18 cellular contexts compared by ENCODE assay signal in the genomic region with DNA sequence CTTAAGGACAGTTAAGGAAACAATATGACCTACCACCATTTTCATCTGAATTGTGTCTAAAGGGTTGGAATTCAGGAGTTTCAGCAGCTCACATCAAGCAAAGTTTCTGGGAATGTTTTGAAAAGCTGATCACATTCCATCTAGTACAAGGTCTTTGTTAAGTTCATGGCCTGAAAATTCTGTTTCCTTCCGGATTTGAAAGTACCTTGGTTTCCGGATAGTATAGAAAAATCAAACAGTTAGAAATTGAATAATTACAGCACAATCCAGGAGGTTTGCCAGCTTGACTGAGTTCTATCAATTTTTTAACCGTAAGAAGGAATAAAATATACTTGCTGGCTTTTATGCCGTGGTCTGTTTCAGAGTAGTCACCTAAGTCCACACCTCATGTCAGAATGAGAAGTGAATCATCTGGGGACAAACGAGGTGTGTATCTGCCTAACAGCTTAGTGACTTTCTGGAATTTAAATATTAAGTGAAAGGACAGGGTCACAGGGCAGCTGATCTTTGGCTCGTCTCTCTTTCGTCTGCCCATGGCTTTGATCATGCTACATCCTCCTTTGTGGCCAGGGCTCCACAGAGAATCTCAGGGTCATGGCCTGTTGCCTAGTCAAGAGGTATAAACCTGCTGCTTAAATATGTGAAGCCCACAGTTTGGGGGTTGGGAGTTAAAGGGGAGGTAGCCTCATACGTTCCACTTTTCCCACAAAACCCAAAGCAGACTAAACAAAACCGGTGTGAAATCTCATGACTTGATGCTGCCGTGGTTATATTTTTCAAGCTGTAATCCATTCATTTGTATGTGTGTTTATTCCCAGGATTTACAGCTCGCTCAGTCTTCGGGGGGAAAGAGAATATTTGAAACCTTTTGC.
DNase-seq lines count a peak whose midpoint lies in the region; FAIRE-seq and TF ChIP-seq lines count a peak whose summit lies in the region.
"Had no signal": no experiment of that assay in that cellular context is flagged by ENCODE, and none has a peak within 500 bp of the region (broad histone marks: within the 10 kb centered on the region; RNA-seq: fewer than 3 reads in every experiment).

No MANE protein-coding gene starts in this region.

- H3K36me3 Mint-ChIP-seq in Caco-2 (ENCODE audit: insufficient read depth, unreplicated experiment) (peaks cover 5% of the 10 kb centered on the region), nephron progenitor cell (ENCODE audit: low read depth) (peaks cover 98% of the 10 kb centered on the region)
- H3K36me3 Mint-ChIP-seq: activated naive CD4-positive, alpha-beta T cell treated with anti-CD3 and anti-CD28 coated beads, Interleukin-2, amount 10 ng/mL, durations not matched to agents 7 days and 5 days had no signal

- DNase-seq in Caco-2 = peak; percentile 30 to 42
- DNase-seq in PC-9 = no peak
- DNase-seq in H1 (ENCODE audit: low read depth in 1 of 2, low spot score in 2 of 2) = no peak
- peak; percentile 54 for DNase-seq in nephron progenitor cell
- DNase-seq in NCI-H69 (lab: John Stamatoyannopoulos, UW) = no peak
- no peak for DNase-seq in GDM1 (lab: John Stamatoyannopoulos, UW)
- no peak for DNase-seq in stimulated activated CD4-positive, alpha-beta T cell treated with anti-CD3 and anti-CD28 coated beads, Interleukin-2, amount 100 ng/mL, for 24 hours
- no peak for DNase-seq in medulla oblongata (ENCODE audit: extremely low spot score)
- DNase-seq: activated CD4-positive, alpha-beta T cell treated with anti-CD3 and anti-CD28 coated beads, Interleukin-2, amount 50 U/mL, for 1 hour; activated naive CD4-positive, alpha-beta T cell treated with anti-CD3 and anti-CD28 coated beads, Interleukin-2, amount 10 ng/mL, durations not matched to agents 7 days and 5 days; body of pancreas; hippocampal formation; midbrain; NCI-H187; NCI-H524; stimulated activated CD4-positive, alpha-beta T cell treated with anti-CD3 and anti-CD28 coated beads, Interleukin-1b, Interleukin-23, amount 100 ng/mL, for 48 hours; stomach had no signal

- no peaks in the 10 kb centered on the region for H3K79me1 ChIP-seq in H1 (ENCODE audit: low read depth, low read length)

- H4K5ac ChIP-seq in H1 (ENCODE audit: insufficient read length, low read depth, low read length) = no peak overlapping the region

- H3K9me2 ChIP-seq in PC-9 (ENCODE audit: insufficient read depth) = no peaks in the 10 kb centered on the region

- peak overlapping the region; percentile 8 for H3K27ac ChIP-seq in PC-9
- no peak overlapping the region for H3K27ac ChIP-seq in H1 (ENCODE audit: low read depth, low read length)
- H3K27ac ChIP-seq: stomach, vagina had no signal

- H3K36me3 ChIP-seq in Caco-2 (ENCODE audit: control insufficient read depth, insufficient read depth, low read length) = no peaks in the 10 kb centered on the region; the same call in 1 of the 2 replicates
- peaks cover 22% of the 10 kb centered on the region for H3K36me3 ChIP-seq in PC-9 (ENCODE audit: low read depth)
- no peaks in the 10 kb centered on the region; a peak in 1 of 8 replicates for H3K36me3 ChIP-seq in H1 (ENCODE audit: control insufficient read depth in 2 of 4, insufficient read depth in 4 of 4, low read length in 3 of 4)
- H3K36me3 ChIP-seq: stomach, vagina had no signal

- no peak overlapping the region for H3K56ac ChIP-seq in H1 (replicated peaks; ENCODE audit: insufficient read length, low read depth, low read length)

- H2AFZ ChIP-seq in PC-9 (no peak overlapping the region), H1 (ENCODE audit: low read length) (no peak overlapping the region)

- H3K4me3 ChIP-seq in Caco-2 (ENCODE audit: low read depth, low read length) = no peak overlapping the region
- no peak overlapping the region for H3K4me3 ChIP-seq in PC-9
- H3K4me3 ChIP-seq in H1 (ENCODE audit: extremely low read depth in 1 of 4, insufficient read depth in 2 of 4, low read depth in 3 of 4, low read length in 4 of 4) = no peak overlapping the region
- H3K4me3 ChIP-seq: body of pancreas, stomach, vagina had no signal

- H3K27ac Mint-ChIP-seq in Caco-2 (ENCODE audit: unreplicated experiment) = no peak overlapping the region
- peak overlapping the region; percentile 97 for H3K27ac Mint-ChIP-seq in nephron progenitor cell
- H3K27ac Mint-ChIP-seq: activated naive CD4-positive, alpha-beta T cell treated with anti-CD3 and anti-CD28 coated beads, Interleukin-2, amount 10 ng/mL, durations not matched to agents 7 days and 5 days had no signal

- WGBS in H1 (ENCODE audit: extremely low coverage in 1 of 2, insufficient coverage in 1 of 2, insufficient read length in 1 of 2, insufficient replicate concordance in 2 of 2, low coverage in 1 of 2, low lambda C conversion rate in 2 of 2, missing lambda C conversion rate in 1 of 2), 2 experiments = 86% methylated on average over 12 of the region's 12 CpGs; no CpG with 5 or more reads in 1 of the 2 experiments

- POLR2A ChIA-PET in Caco-2 (lab: Charles Lee) = no interaction called here
- POLR2A ChIA-PET in PC-9 (lab: Charles Lee; ENCODE audit: unreplicated experiment) = no interaction called here
- POLR2A ChIA-PET in H1 (lab: Charles Lee; ENCODE audit: partially characterized antibody) = interaction anchor here (0.7 kb wide), 1 partner anchor 791 kb away, joined by 3 read pairs; no protein-coding TSS in a partner anchor

- H3K9ac ChIP-seq in H1 (replicated peaks in 1 of 4; ENCODE audit: extremely low read depth in 1 of 4, low read depth in 3 of 4, low read length in 3 of 4) = no peak overlapping the region

- H3F3A ChIP-seq in PC-9 (ENCODE audit: insufficient read depth, low read depth) = peaks cover 55% of the 10 kb centered on the region

- H3K9me3 ChIP-seq in Caco-2 = no peaks in the 10 kb centered on the region
- no peaks in the 10 kb centered on the region for H3K9me3 ChIP-seq in PC-9 (ENCODE audit: insufficient read depth, low read depth)
- no peaks in the 10 kb centered on the region for H3K9me3 ChIP-seq in H1 (ENCODE audit: insufficient read depth in 2 of 2, low read depth in 1 of 2, low read length in 1 of 2)
- H3K9me3 ChIP-seq: body of pancreas, stomach, vagina had no signal

- H3K79me2 ChIP-seq in PC-9 (ENCODE audit: low read depth) (peaks cover 28% of the 10 kb centered on the region), H1 (ENCODE audit: control insufficient read depth in 1 of 2, insufficient read depth in 2 of 2, low read length in 2 of 2) (no peaks in the 10 kb centered on the region)

- H2BK120ac ChIP-seq in H1 (replicated peaks; ENCODE audit: low read depth, low read length) = no peak overlapping the region

- no peaks in the 10 kb centered on the region for H3K27me3 Mint-ChIP-seq in Caco-2 (ENCODE audit: insufficient read depth, unreplicated experiment)
- H3K27me3 Mint-ChIP-seq in nephron progenitor cell (ENCODE audit: low read depth, poor library complexity) = no peaks in the 10 kb centered on the region

- no peaks in the 10 kb centered on the region for H3K9me3 Mint-ChIP-seq in Caco-2 (ENCODE audit: unreplicated experiment)
- H3K9me3 Mint-ChIP-seq in nephron progenitor cell = peaks cover 12% of the 10 kb centered on the region
- H3K9me3 Mint-ChIP-seq: activated naive CD4-positive, alpha-beta T cell treated with anti-CD3 and anti-CD28 coated beads, Interleukin-2, amount 10 ng/mL, durations not matched to agents 7 days and 5 days had no signal

- CTCF ChIA-PET in Caco-2 (lab: Charles Lee) (no interaction called here), PC-9 (lab: Charles Lee) (no interaction called here), H1 (lab: Charles Lee; ENCODE audit: partially characterized antibody) (interaction anchor here (0.6 to 3.7 kb wide), 9 partner anchors 12 to 660 kb away, joined by 3 to 19 read pairs (median 5); no protein-coding TSS in a partner anchor)

- H2BK12ac ChIP-seq in H1 (ENCODE audit: low read depth, low read length) = no peak overlapping the region; the same call in 1 of the 2 replicates

- H4K20me1 ChIP-seq in PC-9 (ENCODE audit: insufficient read depth) = peaks cover 14% of the 10 kb centered on the region
- no peaks in the 10 kb centered on the region for H4K20me1 ChIP-seq in H1 (replicated peaks in 1 of 2; ENCODE audit: control insufficient read depth in 1 of 2, insufficient read depth in 2 of 2, low read length in 2 of 2)

- H4K8ac ChIP-seq in H1 (ENCODE audit: extremely low read depth, insufficient read depth, low read length) = no peak overlapping the region

- H3K18ac ChIP-seq in H1 (ENCODE audit: extremely low read depth, low read length) = no peak overlapping the region

- H3K4me3 Mint-ChIP-seq in Caco-2 (ENCODE audit: unreplicated experiment) (no peak overlapping the region), nephron progenitor cell (peak overlapping the region; percentile 60)
- H3K4me3 Mint-ChIP-seq: activated naive CD4-positive, alpha-beta T cell treated with anti-CD3 and anti-CD28 coated beads, Interleukin-2, amount 10 ng/mL, durations not matched to agents 7 days and 5 days had no signal

- TF ChIP-seq POLR2A in H1 (IDR thresholded peaks at IDR 0.05; ENCODE audit: control extremely low read depth in 1 of 2, low read depth in 2 of 2, low read length in 2 of 2) = no peak

- H3K27me3 ChIP-seq in Caco-2 (replicated peaks; ENCODE audit: control insufficient read depth, insufficient read depth, low read length) (no peaks in the 10 kb centered on the region), PC-9 (ENCODE audit: insufficient read depth, low read depth) (no peaks in the 10 kb centered on the region), H1 (replicated peaks in 1 of 4; ENCODE audit: control insufficient read depth in 3 of 4, extremely low read depth in 1 of 4, insufficient read depth in 3 of 4, low read length in 3 of 4) (no peaks in the 10 kb centered on the region)
- H3K27me3 ChIP-seq: body of pancreas, vagina had no signal

- no peak overlapping the region for H3K23ac ChIP-seq in H1 (ENCODE audit: insufficient read length)

- no peak for TF ChIP-seq CTCF in Caco-2 (IDR thresholded peaks at IDR 0.05; ENCODE audit: insufficient read depth in 1 of 2, low read depth in 1 of 2, low read length in 1 of 2, severe bottlenecking in 1 of 2, unreplicated experiment in 1 of 2)
- no peak for TF ChIP-seq CTCF in PC-9 (conservative IDR thresholded peaks at IDR 0.05)
- TF ChIP-seq CTCF in H1 (IDR thresholded peaks at IDR 0.05; ENCODE audit: control extremely low read depth in 1 of 3, insufficient read depth in 1 of 3, low read depth in 1 of 3, low read length in 3 of 3) = no peak
- TF ChIP-seq CTCF in nephron progenitor cell (IDR thresholded peaks at IDR 0.05) = no peak

- H3K4me1 ChIP-seq in Caco-2 (peaks cover 33% of the 10 kb centered on the region), PC-9 (replicated peaks; ENCODE audit: insufficient read depth) (peaks cover 32% of the 10 kb centered on the region), H1 (replicated peaks in 1 of 4; ENCODE audit: control insufficient read depth in 3 of 4, insufficient read depth in 4 of 4, low read length in 3 of 4) (peaks cover 0 to 2% (median 1%) of the 10 kb centered on the region in 4 experiments; a peak in 2 of 7 replicates)
- H3K4me1 ChIP-seq: body of pancreas, stomach had no signal

- BruUV-seq in Caco-2 (replicated peaks; lab: Mats Ljungman, UMichigan) (no TSS peak), PC-9 (replicated peaks; lab: Mats Ljungman, UMichigan) (no TSS peak)

- H3K4me2 ChIP-seq in PC-9 (no peak overlapping the region), H1 (ENCODE audit: insufficient read depth in 1 of 2, low read depth in 2 of 2, low read length in 2 of 2) (no peak overlapping the region)

- no peak overlapping the region for H4K91ac ChIP-seq in H1 (replicated peaks; ENCODE audit: insufficient read length, low read length)

- FAIRE-seq in H1 (lab: Jason Lieb, UNC) = peak; percentile 7

- no peak overlapping the region for H2BK15ac ChIP-seq in H1 (ENCODE audit: low read length)

- no peak overlapping the region for H2BK5ac ChIP-seq in H1 (ENCODE audit: low read depth, low read length)

- H2AK5ac ChIP-seq in H1 (ENCODE audit: low read depth, low read length) = no peak overlapping the region

- intact Hi-C loops in Caco-2 (cut with micrococcal nuclease; ENCODE audit: unreplicated experiment) (loop anchor here (2.0 kb wide), 1 partner anchor 22 kb away; no protein-coding TSS in a partner anchor), PC-9 (cut with micrococcal nuclease; ENCODE audit: unreplicated experiment) (no loop called here)

- TF ChIP-seq EP300 in H1 (IDR thresholded peaks at IDR 0.05; ENCODE audit: borderline replicate concordance in 1 of 2, low read depth in 2 of 2, low read length in 2 of 2) = no peak

- no peaks in the 10 kb centered on the region; the same call in 1 of the 2 replicates for H3K23me2 ChIP-seq in H1 (ENCODE audit: low read depth, low read length)

- H3K4me1 Mint-ChIP-seq in Caco-2 (ENCODE audit: low read depth, unreplicated experiment) = peaks cover 15% of the 10 kb centered on the region
- peaks cover 85% of the 10 kb centered on the region for H3K4me1 Mint-ChIP-seq in nephron progenitor cell
- H3K4me1 Mint-ChIP-seq: activated naive CD4-positive, alpha-beta T cell treated with anti-CD3 and anti-CD28 coated beads, Interleukin-2, amount 10 ng/mL, durations not matched to agents 7 days and 5 days had no signal

- TF ChIP-seq RAD21 in H1 (IDR thresholded peaks at IDR 0.05 in 1 of 2, conservative IDR thresholded peaks at IDR 0.05 in 1 of 2; ENCODE audit: low read depth in 2 of 2, low read length in 2 of 2) = no peak

- H3K4ac ChIP-seq in H1 (replicated peaks; ENCODE audit: insufficient read length, low read depth, low read length) = no peak overlapping the region

- no peak overlapping the region for H2BK20ac ChIP-seq in H1 (ENCODE audit: low read length)

- no peak overlapping the region for H3K14ac ChIP-seq in H1 (ENCODE audit: insufficient read length)

Comparison
In these comparisons a context has a peak if more than half of its experiments do, and no peak if none do; other contexts are left out.
1. DNase-seq: peak in Caco-2 (2 of 2) and nephron progenitor cell (single experiment); none in PC-9 (0 of 2), H1 (0 of 2), NCI-H69 (single experiment), GDM1 (single experiment), stimulated activated CD4-positive, alpha-beta T cell treated with anti-CD3 and anti-CD28 coated beads, Interleukin-2, amount 100 ng/mL, for 24 hours (0 of 2) and medulla oblongata (single experiment).